In genomic region chr3:123986427-123986826, GRCh38 we compare ENCODE assay signal across 22 cellular contexts. TPM values are rescaled to one million over a fixed set of nuclear protein-coding genes. Genes with fewer than 3 reads are reported as not detected.
A peak's percentile ranks its signal among the peaks of the same experiment; 100 is the strongest.
DNase-seq lines count a peak whose midpoint lies in the region; ATAC-seq, FAIRE-seq and TF ChIP-seq lines count a peak whose summit lies in the region.
"Had no signal": no experiment of that assay in that cellular context is flagged by ENCODE, and none has a peak within 500 bp of the region (broad histone marks: within the 10 kb centered on the region; RNA-seq: fewer than 3 reads in every experiment).

No MANE protein-coding gene starts in this region.

- no peaks in the 10 kb centered on the region for H4K20me1 ChIP-seq in H1 (replicated peaks in 1 of 2; ENCODE audit: control insufficient read depth in 1 of 2, insufficient read depth in 2 of 2, low read length in 2 of 2)
- H4K20me1 ChIP-seq: BLaER1 had no signal

- no peak overlapping the region for H2BK20ac ChIP-seq in H1 (ENCODE audit: low read length)

- H3K27ac ChIP-seq in H1 (ENCODE audit: low read depth, low read length) (no peak overlapping the region), aorta (ENCODE audit: low read depth in 1 of 2, low read length in 2 of 2) (no peak overlapping the region), pancreas (no peak overlapping the region)
- H3K27ac ChIP-seq: 22Rv1, BLaER1 had no signal

- no peaks in the 10 kb centered on the region for H3K79me2 ChIP-seq in H1 (ENCODE audit: control insufficient read depth in 1 of 2, insufficient read depth in 2 of 2, low read length in 2 of 2)

- no peak overlapping the region for H3K56ac ChIP-seq in H1 (replicated peaks; ENCODE audit: insufficient read length, low read depth, low read length)

- no peak for TF ChIP-seq CTCF in natural killer cell (IDR thresholded peaks at IDR 0.05)
- no peak for TF ChIP-seq CTCF in H1 (IDR thresholded peaks at IDR 0.05; ENCODE audit: control extremely low read depth in 1 of 3, insufficient read depth in 1 of 3, low read depth in 1 of 3, low read length in 3 of 3)
- TF ChIP-seq CTCF in pancreas (IDR thresholded peaks at IDR 0.05) = no peak

- no peak overlapping the region for H3K4me2 ChIP-seq in H1 (ENCODE audit: insufficient read depth in 1 of 2, low read depth in 2 of 2, low read length in 2 of 2)
- H3K4me2 ChIP-seq: BLaER1 had no signal

- ATAC-seq in natural killer cell treated with Interleukin-12 subunit alpha and Interleukin-12 subunit beta and Interleukin-15 and Interleukin-18, amount 100 ng/mL, for 72 hours = peak; percentile 29 to 54
- ATAC-seq in natural killer cell (no peak), aorta (ENCODE audit: low FRiP score) (peak; percentile 13), GM18505 (IDR thresholded peaks at IDR 0.05; ENCODE audit: unreplicated experiment) (no peak), pancreas (no peak)
- peak; percentile 41 for ATAC-seq in stimulated activated effector memory CD8-positive, alpha-beta T cell treated with anti-CD3 and anti-CD28 coated beads, Interleukin-12 subunit alpha, Interleukin-12 subunit beta, amount 100 ng/mL, for 72 hours
- ATAC-seq: HCT116 had no signal

- no peak overlapping the region for H2BK12ac ChIP-seq in H1 (ENCODE audit: low read depth, low read length)

- no peaks in the 10 kb centered on the region for H3K23me2 ChIP-seq in H1 (ENCODE audit: low read depth, low read length)

- TF ChIP-seq POLR2A in H1 (IDR thresholded peaks at IDR 0.05; ENCODE audit: control extremely low read depth in 1 of 2, low read depth in 2 of 2, low read length in 2 of 2) (no peak), GM18505 (IDR thresholded peaks at IDR 0.05; ENCODE audit: borderline replicate concordance, extremely low read depth, insufficient read depth, insufficient read length) (no peak)

- no peak for DNase-seq in natural killer cell treated with Interleukin-12 subunit alpha and Interleukin-12 subunit beta and Interleukin-15 and Interleukin-18, amount 100 ng/mL, for 72 hours (ENCODE audit: low spot score)
- DNase-seq in natural killer cell (no peak), H1 (ENCODE audit: low read depth in 1 of 2, low spot score in 2 of 2) (no peak), aorta (no peak), pancreas (no peak)
- no peak for DNase-seq in stimulated activated effector memory CD8-positive, alpha-beta T cell treated with anti-CD3 and anti-CD28 coated beads, Interleukin-12 subunit alpha, Interleukin-12 subunit beta, amount 100 ng/mL, for 72 hours (ENCODE audit: low spot score in 2 of 2)
- no peak for DNase-seq in stimulated activated naive CD4-positive, alpha-beta T cell (lab: John Stamatoyannopoulos, UW)
- DNase-seq: CD4-positive, alpha-beta memory T cell; DMS153; DMS79; GDM1; HFFc6 had no signal

- H2BK5ac ChIP-seq in H1 (ENCODE audit: low read depth, low read length) = no peak overlapping the region

- no peak overlapping the region for H4K5ac ChIP-seq in H1 (ENCODE audit: insufficient read length, low read depth, low read length)

- H3K36me3 ChIP-seq in H1 (ENCODE audit: control insufficient read depth in 2 of 4, insufficient read depth in 4 of 4, low read length in 3 of 4) = no peaks in the 10 kb centered on the region
- no peaks in the 10 kb centered on the region for H3K36me3 ChIP-seq in aorta (ENCODE audit: control insufficient read depth in 1 of 2, insufficient read depth in 2 of 2, low read length in 1 of 2)
- H3K36me3 ChIP-seq in pancreas = no peaks in the 10 kb centered on the region
- H3K36me3 ChIP-seq: BLaER1 had no signal

- H3K18ac ChIP-seq in H1 (ENCODE audit: extremely low read depth, low read length) = no peak overlapping the region

- H2BK120ac ChIP-seq in H1 (replicated peaks; ENCODE audit: low read depth, low read length) = no peak overlapping the region

- H4K91ac ChIP-seq in H1 (replicated peaks; ENCODE audit: insufficient read length, low read length) = no peak overlapping the region

- 86% methylated on average over 3 of the region's 3 CpGs; no CpG with 5 or more reads in 1 of the 2 experiments for WGBS in H1 (ENCODE audit: extremely low coverage in 1 of 2, insufficient coverage in 1 of 2, insufficient read length in 1 of 2, insufficient replicate concordance in 2 of 2, low coverage in 1 of 2, low lambda C conversion rate in 2 of 2, missing lambda C conversion rate in 1 of 2), 2 experiments
- 86 to 93% methylated on average over 3 of the region's 3 CpGs for WGBS in aorta, 2 donors
- WGBS in pancreas, 2 donors = 69 to 71% methylated on average over 3 of the region's 3 CpGs

- no peak overlapping the region for H2BK15ac ChIP-seq in H1 (ENCODE audit: low read length)

- CTCF ChIA-PET in H1 (lab: Charles Lee; ENCODE audit: partially characterized antibody) = interaction anchor here (0.6 to 1.6 kb wide), 4 partner anchors 9 to 557 kb away, joined by 3 to 5 read pairs (median 3); no protein-coding TSS in a partner anchor

- FAIRE-seq in H1 (lab: Jason Lieb, UNC) = no peak
- FAIRE-seq in pancreas (lab: Jason Lieb, UNC) = no peak
- FAIRE-seq: GM12892, H54 had no signal

- H4K8ac ChIP-seq in H1 (ENCODE audit: extremely low read depth, insufficient read depth, low read length) = peak overlapping the region; percentile 47

- no peak overlapping the region for H3K23ac ChIP-seq in H1 (ENCODE audit: insufficient read length)

- H2AFZ ChIP-seq in H1 (ENCODE audit: low read length) = no peak overlapping the region

- H3K4me1 Mint-ChIP-seq in natural killer cell treated with Interleukin-12 subunit alpha and Interleukin-12 subunit beta and Interleukin-15 and Interleukin-18, amount 100 ng/mL, for 72 hours (ENCODE audit: low read depth in 2 of 2) = no peaks in the 10 kb centered on the region
- no peaks in the 10 kb centered on the region for H3K4me1 Mint-ChIP-seq in natural killer cell
- H3K4me1 Mint-ChIP-seq in stimulated activated effector memory CD8-positive, alpha-beta T cell treated with anti-CD3 and anti-CD28 coated beads, Interleukin-12 subunit alpha, Interleukin-12 subunit beta, amount 100 ng/mL, for 72 hours = no peaks in the 10 kb centered on the region
- H3K4me1 Mint-ChIP-seq: CD14-positive monocyte; CD4-positive, alpha-beta memory T cell had no signal

- H3K4me3 Mint-ChIP-seq in natural killer cell treated with Interleukin-12 subunit alpha and Interleukin-12 subunit beta and Interleukin-15 and Interleukin-18, amount 100 ng/mL, for 72 hours = no peak overlapping the region
- no peak overlapping the region for H3K4me3 Mint-ChIP-seq in natural killer cell
- no peak overlapping the region for H3K4me3 Mint-ChIP-seq in stimulated activated effector memory CD8-positive, alpha-beta T cell treated with anti-CD3 and anti-CD28 coated beads, Interleukin-12 subunit alpha, Interleukin-12 subunit beta, amount 100 ng/mL, for 72 hours
- H3K4me3 Mint-ChIP-seq: CD14-positive monocyte; CD4-positive, alpha-beta memory T cell; HFFc6 had no signal

- H3K36me3 Mint-ChIP-seq in natural killer cell treated with Interleukin-12 subunit alpha and Interleukin-12 subunit beta and Interleukin-15 and Interleukin-18, amount 100 ng/mL, for 72 hours = no peaks in the 10 kb centered on the region
- no peaks in the 10 kb centered on the region for H3K36me3 Mint-ChIP-seq in natural killer cell
- H3K36me3 Mint-ChIP-seq in stimulated activated effector memory CD8-positive, alpha-beta T cell treated with anti-CD3 and anti-CD28 coated beads, Interleukin-12 subunit alpha, Interleukin-12 subunit beta, amount 100 ng/mL, for 72 hours = no peaks in the 10 kb centered on the region
- H3K36me3 Mint-ChIP-seq: CD14-positive monocyte; CD4-positive, alpha-beta memory T cell had no signal

- peaks cover 4 to 23% (median 16%) of the 10 kb centered on the region in 4 experiments for H3K27me3 ChIP-seq in H1 (replicated peaks in 1 of 4; ENCODE audit: control insufficient read depth in 3 of 4, extremely low read depth in 1 of 4, insufficient read depth in 3 of 4, low read length in 3 of 4)
- no peaks in the 10 kb centered on the region for H3K27me3 ChIP-seq in aorta (ENCODE audit: control insufficient read depth in 1 of 2, insufficient read depth in 2 of 2, low read length in 1 of 2)
- no peaks in the 10 kb centered on the region for H3K27me3 ChIP-seq in pancreas
- H3K27me3 ChIP-seq: BLaER1 had no signal

- H3K4ac ChIP-seq in H1 (replicated peaks; ENCODE audit: insufficient read length, low read depth, low read length) = no peak overlapping the region

- H3K4me1 ChIP-seq in H1 (replicated peaks in 1 of 4; ENCODE audit: control insufficient read depth in 3 of 4, insufficient read depth in 4 of 4, low read length in 3 of 4) = no peaks in the 10 kb centered on the region
- peaks cover 0 to 6% of the 10 kb centered on the region in 2 donors for H3K4me1 ChIP-seq in aorta (ENCODE audit: control insufficient read depth in 1 of 2, insufficient read depth in 2 of 2, low read length in 2 of 2)
- H3K4me1 ChIP-seq in pancreas = no peaks in the 10 kb centered on the region
- H3K4me1 ChIP-seq: BLaER1 had no signal

- H3K79me1 ChIP-seq in H1 (ENCODE audit: low read depth, low read length) = no peaks in the 10 kb centered on the region

- no peaks in the 10 kb centered on the region for H3K9me3 Mint-ChIP-seq in natural killer cell treated with Interleukin-12 subunit alpha and Interleukin-12 subunit beta and Interleukin-15 and Interleukin-18, amount 100 ng/mL, for 72 hours
- no peaks in the 10 kb centered on the region for H3K9me3 Mint-ChIP-seq in natural killer cell
- H3K9me3 Mint-ChIP-seq in stimulated activated effector memory CD8-positive, alpha-beta T cell treated with anti-CD3 and anti-CD28 coated beads, Interleukin-12 subunit alpha, Interleukin-12 subunit beta, amount 100 ng/mL, for 72 hours = no peaks in the 10 kb centered on the region
- H3K9me3 Mint-ChIP-seq: CD4-positive, alpha-beta memory T cell had no signal

- no peak overlapping the region for H3K27ac Mint-ChIP-seq in natural killer cell treated with Interleukin-12 subunit alpha and Interleukin-12 subunit beta and Interleukin-15 and Interleukin-18, amount 100 ng/mL, for 72 hours
- no peak overlapping the region for H3K27ac Mint-ChIP-seq in natural killer cell
- no peak overlapping the region for H3K27ac Mint-ChIP-seq in stimulated activated effector memory CD8-positive, alpha-beta T cell treated with anti-CD3 and anti-CD28 coated beads, Interleukin-12 subunit alpha, Interleukin-12 subunit beta, amount 100 ng/mL, for 72 hours
- H3K27ac Mint-ChIP-seq: CD4-positive, alpha-beta memory T cell; HFFc6 had no signal

- H3K14ac ChIP-seq in H1 (ENCODE audit: insufficient read length) = no peak overlapping the region

- POLR2A ChIA-PET in H1 (lab: Charles Lee; ENCODE audit: partially characterized antibody) = interaction anchor here (1.1 kb wide), 1 partner anchor 26 kb away, joined by 4 read pairs; no protein-coding TSS in a partner anchor

- no peak overlapping the region for H2AK5ac ChIP-seq in H1 (ENCODE audit: low read depth, low read length)

- H3K9ac ChIP-seq in H1 (replicated peaks in 1 of 4; ENCODE audit: extremely low read depth in 1 of 4, low read depth in 3 of 4, low read length in 3 of 4) = no peak overlapping the region
- H3K9ac ChIP-seq: BLaER1 had no signal

- H3K9me3 ChIP-seq in H1 (ENCODE audit: insufficient read depth in 2 of 2, low read depth in 1 of 2, low read length in 1 of 2) (no peaks in the 10 kb centered on the region), aorta (ENCODE audit: control insufficient read depth, low read length) (no peaks in the 10 kb centered on the region), pancreas (no peaks in the 10 kb centered on the region)

- H3K4me3 ChIP-seq in H1 (ENCODE audit: extremely low read depth in 1 of 4, insufficient read depth in 2 of 4, low read depth in 3 of 4, low read length in 4 of 4) (no peak overlapping the region), aorta (ENCODE audit: low read length in 2 of 2) (no peak overlapping the region), pancreas (no peak overlapping the region)
- H3K4me3 ChIP-seq: BLaER1 had no signal

- TF ChIP-seq RAD21 in H1 (IDR thresholded peaks at IDR 0.05 in 1 of 2, conservative IDR thresholded peaks at IDR 0.05 in 1 of 2; ENCODE audit: low read depth in 2 of 2, low read length in 2 of 2) = no peak

- H3K27me3 Mint-ChIP-seq in natural killer cell treated with Interleukin-12 subunit alpha and Interleukin-12 subunit beta and Interleukin-15 and Interleukin-18, amount 100 ng/mL, for 72 hours = peaks cover 41 to 59% of the 10 kb centered on the region in 2 donors
- H3K27me3 Mint-ChIP-seq in natural killer cell (ENCODE audit: low read depth in 2 of 2) = peaks cover 39 to 73% of the 10 kb centered on the region in 2 donors

- intact Hi-C loops in natural killer cell (cut with micrococcal nuclease) = no loop called here
- intact Hi-C loops in aorta (cut with DNase I) = loop anchor here in 1 of 2 donors (10.0 kb wide), 1 partner anchor 242 kb away; no protein-coding TSS in a partner anchor
- intact Hi-C loops in pancreas (cut with DNase I) = loop anchor here in 1 of 3 donors (10.0 kb wide), 1 partner anchor 242 kb away; no protein-coding TSS in a partner anchor

- no peak for TF ChIP-seq EP300 in H1 (IDR thresholded peaks at IDR 0.05; ENCODE audit: borderline replicate concordance in 1 of 2, low read depth in 2 of 2, low read length in 2 of 2)

RNA-seq across cellular contexts. Expression of gene ROPN1, which starts 5.5 kb away (rescaled TPM):
- total RNA-seq in natural killer cell treated with Interleukin-12 subunit alpha and Interleukin-12 subunit beta and Interleukin-15 and Interleukin-18, amount 100 ng/mL, for 72 hours = not detected
- total RNA-seq in natural killer cell = not detected
- total RNA-seq in H1 (2021; fragmentation: NEBNext Ultra II Directional; extraction: Animal tissue kit (Norgen Biotek cat#: 25700)) = 0.44 TPM in 1 of 2 replicates, not detected in the other
- polyA plus RNA-seq in H1 (2011; rRNA removed) = 0.03 and 0.06 TPM in 2 replicates
- 0.10 TPM for polyA plus RNA-seq in H1 (2011; cell fraction: cytosol; rRNA removed)
- polyA plus RNA-seq in H1 (2011; cell fraction: nucleus; rRNA removed) = 0.17 TPM
- polyA plus RNA-seq in H1 (2012, experiment 1 of 2) = not detected in 4 replicates
- polyA plus RNA-seq in H1 (2012, experiment 2 of 2) = not detected
- polyA plus RNA-seq in H1 (2013, experiment 1 of 2) = 0.08 TPM
- 0.06 TPM for polyA plus RNA-seq in H1 (2013, experiment 2 of 2)
- polyA minus RNA-seq in H1 (2011; rRNA and poly(A)+ RNA removed) = not detected in 2 replicates
- polyA minus RNA-seq in H1 (2011; cell fraction: cytosol; rRNA and poly(A)+ RNA removed) = not detected
- polyA minus RNA-seq in H1 (2011; cell fraction: nucleus; rRNA and poly(A)+ RNA removed) = not detected
- total RNA-seq in aorta = not detected
- not detected for polyA plus RNA-seq in aorta
- not detected for total RNA-seq in pancreas
- polyA plus RNA-seq in pancreas = not detected
- total RNA-seq: A673; CD4-positive, alpha-beta memory T cell; Daoy; HFFc6; HT-29 had no signal
- polyA plus RNA-seq: CD14-positive monocyte; CD4-positive, alpha-beta memory T cell had no signal

RNA-seq across cellular contexts. Expression of gene CCDC14, which starts 25.4 kb away (rescaled TPM):
- total RNA-seq in natural killer cell treated with Interleukin-12 subunit alpha and Interleukin-12 subunit beta and Interleukin-15 and Interleukin-18, amount 100 ng/mL, for 72 hours = 10 to 100 TPM; 30.3 to 59.6 TPM
- total RNA-seq in natural killer cell (10 to 100 TPM; 34.7 to 38.5 (median 37.8) TPM), aorta (10 to 100 TPM; 40.5 to 55.5 TPM), pancreas (10 to 100 TPM in 3 of 6 donors, 1 to 10 TPM in 3; 6.7 to 19.1 (median 9.9) TPM)
- total RNA-seq in H1 (2021; fragmentation: NEBNext Ultra II Directional; extraction: Animal tissue kit (Norgen Biotek cat#: 25700)) = 53.6 and 55.2 TPM in 2 replicates
- polyA plus RNA-seq in H1 (2011; rRNA removed) (66.9 and 95.7 TPM in 2 replicates), aorta (10 to 100 TPM in 1 of 2 donors, 1 to 10 TPM in 1; 9.1 to 44.6 TPM), pancreas (10 to 100 TPM; 14.7 to 30.7 TPM)
- polyA plus RNA-seq in H1 (2011; cell fraction: cytosol; rRNA removed) = 65.6 TPM
- 328 TPM for polyA plus RNA-seq in H1 (2011; cell fraction: nucleus; rRNA removed)
- 59.6 to 96.5 TPM (median 73.7 TPM) in 4 replicates for polyA plus RNA-seq in H1 (2012, experiment 1 of 2)
- polyA plus RNA-seq in H1 (2012, experiment 2 of 2) = 3.0 TPM
- 74.9 TPM for polyA plus RNA-seq in H1 (2013, experiment 1 of 2)
- 67.3 TPM for polyA plus RNA-seq in H1 (2013, experiment 2 of 2)
- 135 and 173 TPM in 2 replicates for polyA minus RNA-seq in H1 (2011; rRNA and poly(A)+ RNA removed)
- 36.1 TPM for polyA minus RNA-seq in H1 (2011; cell fraction: cytosol; rRNA and poly(A)+ RNA removed)
- 262 TPM for polyA minus RNA-seq in H1 (2011; cell fraction: nucleus; rRNA and poly(A)+ RNA removed)

RNA-seq across cellular contexts. Expression of gene KALRN, which starts 46.7 kb away (rescaled TPM):
- total RNA-seq in natural killer cell treated with Interleukin-12 subunit alpha and Interleukin-12 subunit beta and Interleukin-15 and Interleukin-18, amount 100 ng/mL, for 72 hours = under 1 TPM; 0.26 to 0.86 TPM
- 1 to 10 TPM; 1.5 to 4.2 (median 2.3) TPM for total RNA-seq in natural killer cell
- total RNA-seq in H1 (2021; fragmentation: NEBNext Ultra II Directional; extraction: Animal tissue kit (Norgen Biotek cat#: 25700)) = 7.0 and 8.5 TPM in 2 replicates
- 3.5 and 4.2 TPM in 2 replicates for polyA plus RNA-seq in H1 (2011; rRNA removed)
- polyA plus RNA-seq in H1 (2011; cell fraction: cytosol; rRNA removed) = 5.5 TPM
- polyA plus RNA-seq in H1 (2011; cell fraction: nucleus; rRNA removed) = 13.2 TPM
- 3.7 to 5.5 TPM (median 4.4 TPM) in 4 replicates for polyA plus RNA-seq in H1 (2012, experiment 1 of 2)
- 1.2 TPM for polyA plus RNA-seq in H1 (2012, experiment 2 of 2)
- polyA plus RNA-seq in H1 (2013, experiment 1 of 2) = 3.0 TPM
- 2.9 TPM for polyA plus RNA-seq in H1 (2013, experiment 2 of 2)
- 21.7 and 24.4 TPM in 2 replicates for polyA minus RNA-seq in H1 (2011; rRNA and poly(A)+ RNA removed)
- polyA minus RNA-seq in H1 (2011; cell fraction: cytosol; rRNA and poly(A)+ RNA removed) = 3.4 TPM
- 42.3 TPM for polyA minus RNA-seq in H1 (2011; cell fraction: nucleus; rRNA and poly(A)+ RNA removed)
- 100 to 1,000 TPM; 257 to 436 TPM for total RNA-seq in aorta
- polyA plus RNA-seq in aorta = 10 to 100 TPM; 32.6 to 46.4 TPM
- 10 to 100 TPM; 12.8 to 24.2 (median 14.3) TPM for total RNA-seq in pancreas
- 1 to 10 TPM; 5.3 to 9.7 TPM for polyA plus RNA-seq in pancreas
- polyA plus RNA-seq: CD14-positive monocyte had no signal

Comparison
In these comparisons a context has a peak if more than half of its experiments do, and no peak if none do; other contexts are left out.
1. ATAC-seq: peak in natural killer cell treated with Interleukin-12 subunit alpha and Interleukin-12 subunit beta and Interleukin-15 and Interleukin-18, amount 100 ng/mL, for 72 hours (2 of 2), stimulated activated effector memory CD8-positive, alpha-beta T cell treated with anti-CD3 and anti-CD28 coated beads, Interleukin-12 subunit alpha, Interleukin-12 subunit beta, amount 100 ng/mL, for 72 hours (single experiment) and aorta (single experiment); none in natural killer cell (0 of 3), GM18505 (single experiment) and pancreas (0 of 4).
2. RNA of gene KALRN, which starts 46.7 kb away (total RNA-seq): 257 to 436 TPM in aorta; 12.8 to 24.2 TPM in pancreas, 7.0 to 8.5 TPM in H1, 1.5 to 4.2 TPM in natural killer cell and 0.26 to 0.86 TPM in natural killer cell treated with Interleukin-12 subunit alpha and Interleukin-12 subunit beta and Interleukin-15 and Interleukin-18, amount 100 ng/mL, for 72 hours; every median in the first group is over 10 times any median in the second.